ENCODE assay signal across 1 cellular context in genomic region chr6:118551063-118551672, GRCh38.
TF ChIP-seq lines count a peak whose summit lies in the region.

No MANE protein-coding gene starts in this region.

TF ChIP-seq in H1, 55 proteins besides CTCF, POLR2A, EP300 and RAD21 (continued from another document):
- TF ChIP-seq CHD7 (IDR thresholded peaks at IDR 0.05; ENCODE audit: insufficient replicate concordance, low read length) (no peak), TAF7 (optimal IDR thresholded peaks at IDR 0.05; ENCODE audit: borderline replicate concordance, low read depth, low read length) (no peak), SIRT6 (IDR thresholded peaks at IDR 0.05; ENCODE audit: low read length) (no peak), BRCA1 (IDR thresholded peaks at IDR 0.05; ENCODE audit: low read depth, low read length) (no peak), SP4 (IDR thresholded peaks at IDR 0.05; ENCODE audit: low read length) (no peak), GTF2F1 (IDR thresholded peaks at IDR 0.05; ENCODE audit: borderline replicate concordance, low read depth, low read length) (no peak), HDAC6 (IDR thresholded peaks at IDR 0.05; ENCODE audit: low read depth, low read length) (no peak), HDAC2 (IDR thresholded peaks at IDR 0.05; ENCODE audit: borderline replicate concordance in 1 of 2, low read depth in 2 of 2, low read length in 2 of 2) (no peak), TEAD4 (IDR thresholded peaks at IDR 0.05; ENCODE audit: low read depth, low read length) (no peak), PHF8 (conservative IDR thresholded peaks at IDR 0.05; ENCODE audit: low read depth, low read length) (no peak), SP1 (IDR thresholded peaks at IDR 0.05; ENCODE audit: low read depth, low read length) (no peak), KDM4A (IDR thresholded peaks at IDR 0.05; ENCODE audit: low read depth, low read length, severe bottlenecking) (no peak), CTBP2 (IDR thresholded peaks at IDR 0.05; ENCODE audit: borderline replicate concordance, insufficient read depth, insufficient read length, low read length) (no peak), USF2 (IDR thresholded peaks at IDR 0.05; ENCODE audit: low read length) (no peak)
